ENCODE assay signal across 8 cellular contexts in the genomic region with DNA sequence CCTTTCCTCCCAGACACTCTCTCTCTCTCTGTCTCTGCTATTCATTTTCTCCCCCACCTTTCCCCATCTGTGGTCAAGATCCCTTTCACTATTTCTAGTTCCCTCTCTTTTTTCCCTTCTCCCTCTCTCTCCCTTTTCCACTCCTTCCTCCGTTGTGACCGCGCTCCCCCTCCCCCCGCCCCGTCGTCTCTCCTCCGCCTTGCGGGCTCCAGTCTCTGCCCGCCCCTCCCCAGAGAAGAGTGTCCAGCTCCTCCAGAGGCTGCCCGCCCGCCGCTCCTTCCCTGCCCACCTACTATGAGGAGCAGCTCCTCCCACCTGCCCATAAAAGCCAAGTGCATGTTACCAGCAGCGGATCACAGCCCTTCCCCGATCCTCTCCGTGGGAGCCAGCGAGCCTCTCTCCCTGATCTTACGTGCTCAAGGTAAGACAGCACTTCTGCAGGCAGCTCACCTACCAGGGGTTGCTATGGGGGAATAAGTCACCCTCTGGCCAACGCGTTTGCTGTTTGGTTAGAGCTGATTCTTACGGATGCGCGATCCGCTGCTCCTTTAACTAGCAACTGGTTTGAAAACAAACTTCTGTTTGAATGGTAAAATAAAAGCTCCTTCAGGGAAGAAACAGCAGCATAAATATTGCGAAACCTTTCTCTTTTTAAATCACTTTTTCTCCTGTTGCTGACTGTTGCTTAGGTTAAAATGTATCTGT. TPM values are rescaled to one million over a fixed set of nuclear protein-coding genes. Genes with fewer than 3 reads are reported as not detected.
DNase-seq lines count a peak whose midpoint lies in the region; ATAC-seq and TF ChIP-seq lines count a peak whose summit lies in the region.

A gene (plus strand): TSS at position 351 of the 705 bp plus-strand sequence. CDS start 152,089 bp downstream, outside the sequence.

- no peak for TF ChIP-seq POLR2A in erythroblast (IDR thresholded peaks at IDR 0.05; ENCODE audit: low read length)

- intact Hi-C loops in cardiac septum (cut with DNase I): loop anchor here (10.0 kb wide), 1 partner anchor 134 kb away; no protein-coding TSS in a partner anchor
- intact Hi-C loops in posterior vena cava (cut with DNase I): loop anchor here (10.0 kb wide), 1 partner anchor 46 kb away; no protein-coding TSS in a partner anchor

- no peak for TF ChIP-seq CTCF in WI38 (IDR thresholded peaks at IDR 0.05; ENCODE audit: low read depth, low read length)

- DNase-seq in HAP-1 (ENCODE audit: low spot score in 2 of 2) (peak in 1 of 2 experiments; percentile 57), cardiac septum (ENCODE audit: low spot score) (peak; percentile 80), posterior vena cava (ENCODE audit: low spot score) (peak; percentile 92), COLO668 (lab: John Stamatoyannopoulos, UW; ENCODE audit: unreplicated experiment) (no peak), NCI-H1092 treated with DMSO at 0.1 percent for 48 hours (lab: John Stamatoyannopoulos, UW) (no peak), erythroblast (lab: John Stamatoyannopoulos, UW) (no peak)

- H3K4me3 ChIP-seq in HAP-1: peak within 1 kb of the TSS; percentile 12
- H3K4me3 ChIP-seq in WI38 (ENCODE audit: low read depth, low read length): peak within 1 kb of the TSS; percentile 89

- 0 out of 2 replicates have a peak, but pooled peaks cover 2% of the 10 kb centered on the region for H3K4me1 ChIP-seq in HAP-1

- in situ Hi-C loops in HAP-1 (cut with MboI; ENCODE audit: low sequenced_read_pairs): no loop called here

- peaks cover 49% of the 10 kb centered on the region for H3K27me3 ChIP-seq in HAP-1 (ENCODE audit: low read depth)

- no peaks in the 10 kb centered on the region for H3K36me3 ChIP-seq in HAP-1 (replicated peaks)

- ATAC-seq in HG03565 (IDR thresholded peaks at IDR 0.05; ENCODE audit: unreplicated experiment): no peak

- no peaks in the 10 kb centered on the region for H3K9me3 ChIP-seq in HAP-1

RNA-seq across cellular contexts. Expression of the gene that starts here (rescaled TPM):
- total RNA-seq in cardiac septum (28.5 TPM), posterior vena cava (100 to 1,000 TPM in 1 of 2 donors, 10 to 100 TPM in 1; 80.6 to 105 TPM)

Comparison
In these comparisons a context has a peak if more than half of its experiments do, and no peak if none do; other contexts are left out.
1. DNase-seq: peak in cardiac septum (single experiment) and posterior vena cava (single experiment); none in COLO668 (single experiment), NCI-H1092 treated with DMSO at 0.1 percent for 48 hours (single experiment) and erythroblast (0 of 2).